ENCODE assay signal across 2 cellular contexts in genomic region chr13:99974296-99974938, GRCh38.
TF ChIP-seq lines count a peak whose summit lies in the region.

No MANE protein-coding gene starts in this region.

TF ChIP-seq in SK-N-SH, 30 proteins besides CTCF, POLR2A, EP300 and RAD21 (continued from another document):
- TF ChIP-seq SIN3A (IDR thresholded peaks at IDR 0.05; ENCODE audit: borderline replicate concordance, low read depth, low read length) (no peak), RFX5 (IDR thresholded peaks at IDR 0.05; ENCODE audit: low read length) (no peak), NRF1 (IDR thresholded peaks at IDR 0.05; ENCODE audit: low read depth, low read length) (no peak), JUND (IDR thresholded peaks at IDR 0.05) (no peak), NFIC (IDR thresholded peaks at IDR 0.05; ENCODE audit: borderline replicate concordance) (no peak), USF2 (IDR thresholded peaks at IDR 0.05; ENCODE audit: borderline replicate concordance, low read depth, low read length) (no peak), MEF2A (IDR thresholded peaks at IDR 0.05; ENCODE audit: borderline replicate concordance, low read depth) (no peak), RXRA (IDR thresholded peaks at IDR 0.05; ENCODE audit: borderline replicate concordance, low read depth) (no peak), SMC3 (IDR thresholded peaks at IDR 0.05; ENCODE audit: low read depth, low read length) (no peak), CHD2 (IDR thresholded peaks at IDR 0.05; ENCODE audit: low read length, partially characterized antibody) (no peak), FOSL2 (IDR thresholded peaks at IDR 0.05; ENCODE audit: borderline replicate concordance, low read depth) (no peak), POLR2AphosphoS5 (IDR thresholded peaks at IDR 0.05; ENCODE audit: low read depth, low read length) (no peak)
- TF ChIP-seq, protein P1, sequence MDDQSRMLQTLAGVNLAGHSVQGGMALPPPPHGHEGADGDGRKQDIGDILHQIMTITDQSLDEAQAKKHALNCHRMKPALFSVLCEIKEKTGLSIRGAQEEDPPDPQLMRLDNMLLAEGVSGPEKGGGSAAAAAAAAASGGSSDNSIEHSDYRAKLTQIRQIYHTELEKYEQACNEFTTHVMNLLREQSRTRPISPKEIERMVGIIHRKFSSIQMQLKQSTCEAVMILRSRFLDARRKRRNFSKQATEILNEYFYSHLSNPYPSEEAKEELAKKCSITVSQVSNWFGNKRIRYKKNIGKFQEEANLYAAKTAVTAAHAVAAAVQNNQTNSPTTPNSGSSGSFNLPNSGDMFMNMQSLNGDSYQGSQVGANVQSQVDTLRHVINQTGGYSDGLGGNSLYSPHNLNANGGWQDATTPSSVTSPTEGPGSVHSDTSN (IDR thresholded peaks at IDR 0.05) = no peak
- TF ChIP-seq, protein P2, sequence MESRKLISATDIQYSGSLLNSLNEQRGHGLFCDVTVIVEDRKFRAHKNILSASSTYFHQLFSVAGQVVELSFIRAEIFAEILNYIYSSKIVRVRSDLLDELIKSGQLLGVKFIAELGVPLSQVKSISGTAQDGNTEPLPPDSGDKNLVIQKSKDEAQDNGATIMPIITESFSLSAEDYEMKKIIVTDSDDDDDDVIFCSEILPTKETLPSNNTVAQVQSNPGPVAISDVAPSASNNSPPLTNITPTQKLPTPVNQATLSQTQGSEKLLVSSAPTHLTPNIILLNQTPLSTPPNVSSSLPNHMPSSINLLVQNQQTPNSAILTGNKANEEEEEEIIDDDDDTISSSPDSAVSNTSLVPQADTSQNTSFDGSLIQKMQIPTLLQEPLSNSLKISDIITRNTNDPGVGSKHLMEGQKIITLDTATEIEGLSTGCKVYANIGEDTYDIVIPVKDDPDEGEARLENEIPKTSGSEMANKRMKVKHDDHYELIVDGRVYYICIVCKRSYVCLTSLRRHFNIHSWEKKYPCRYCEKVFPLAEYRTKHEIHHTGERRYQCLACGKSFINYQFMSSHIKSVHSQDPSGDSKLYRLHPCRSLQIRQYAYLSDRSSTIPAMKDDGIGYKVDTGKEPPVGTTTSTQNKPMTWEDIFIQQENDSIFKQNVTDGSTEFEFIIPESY (IDR thresholded peaks at IDR 0.05; ENCODE audit: borderline replicate concordance, low read depth) = no peak

TF ChIP-seq in SK-N-SH treated with all-trans-retinoic acid at 6 μM for 48 hours, 23 proteins besides CTCF, POLR2A, EP300 and RAD21 (continued from another document):
- TF ChIP-seq ZFP3 (CRISPR knock-in tag; IDR thresholded peaks at IDR 0.05) (no peak), ZNF565 (CRISPR knock-in tag; conservative IDR thresholded peaks at IDR 0.05; ENCODE audit: low read depth) (no peak), TCF4 (CRISPR knock-in tag; IDR thresholded peaks at IDR 0.05; ENCODE audit: borderline replicate concordance) (no peak), SNAI2 (CRISPR knock-in tag; IDR thresholded peaks at IDR 0.05) (no peak)
